ENCODE assay signal across 12 cellular contexts in genomic region chr1:16915627-16915973, GRCh38. TPM values are rescaled to one million over a fixed set of nuclear protein-coding genes. Genes with fewer than 3 reads are reported as not detected.
DNase-seq lines count a peak whose midpoint lies in the region; ATAC-seq and TF ChIP-seq lines count a peak whose summit lies in the region.
"Had no signal": no experiment of that assay in that cellular context is flagged by ENCODE, and none has a peak within 500 bp of the region (broad histone marks: within the 10 kb centered on the region; RNA-seq: fewer than 3 reads in every experiment).

No MANE protein-coding gene starts in this region.

- H3K27me3 Mint-ChIP-seq in activated B cell treated with CpG ODN at 0.5 μM for 24 hours, result no peaks in the 10 kb centered on the region

- ATAC-seq in activated B cell treated with CpG ODN at 0.5 μM for 24 hours (ENCODE audit: low read depth) (no peak), left lung (no peak)
- ATAC-seq: heart left ventricle had no signal

- CTCF ChIA-PET in activated B cell treated with CpG ODN at 0.5 μM for 24 hours (lab: Charles Lee), result interaction anchor here (0.8 kb wide), 1 partner anchor 45 kb away, joined by 3 read pairs; no protein-coding TSS in a partner anchor

- peak overlapping the region; percentile 84 for H3K4me3 Mint-ChIP-seq in activated B cell treated with CpG ODN at 0.5 μM for 24 hours

- no peak overlapping the region for H3K27ac ChIP-seq in left lung

- no peaks in the 10 kb centered on the region for H3K9me3 Mint-ChIP-seq in activated B cell treated with CpG ODN at 0.5 μM for 24 hours

- no peaks in the 10 kb centered on the region for H3K9me3 ChIP-seq in left lung
- H3K9me3 ChIP-seq: heart left ventricle, right atrium auricular region, transverse colon had no signal

- DNase-seq in CD1c-positive myeloid dendritic cell (ENCODE audit: extremely low spot score) (peak; percentile 12), GM10266 (ENCODE audit: extremely low spot score) (no peak), activated B cell treated with CpG ODN at 0.5 μM for 24 hours (no peak), left lung (peak; percentile 25 to 41), NCI-H146 (lab: John Stamatoyannopoulos, UW) (no peak), putamen (ENCODE audit: low spot score) (no peak), germinal center (ENCODE audit: low spot score) (no peak)
- DNase-seq in stimulated activated naive CD4-positive, alpha-beta T cell (lab: John Stamatoyannopoulos, UW), result no peak
- DNase-seq: NCI-H526 treated with DMSO at 0.1 percent for 48 hours, transverse colon had no signal

- H3K27me3 ChIP-seq in left lung, result peaks cover 0 to 11% of the 10 kb centered on the region in 2 donors
- H3K27me3 ChIP-seq: heart left ventricle, right atrium auricular region, transverse colon had no signal

- POLR2A ChIA-PET in activated B cell treated with CpG ODN at 0.5 μM for 24 hours (lab: Charles Lee), result no interaction called here

- no peak overlapping the region for H3K4me3 ChIP-seq in left lung

- intact Hi-C loops in activated B cell treated with CpG ODN at 0.5 μM for 24 hours (cut with micrococcal nuclease), result loop anchor here (2.0 kb wide), 1 partner anchor 137 kb away; no protein-coding TSS in a partner anchor
- intact Hi-C loops in left lung (cut with DNase I), result no loop called here

- H3K36me3 ChIP-seq in left lung, result no peaks in the 10 kb centered on the region
- H3K36me3 ChIP-seq: heart left ventricle, right atrium auricular region, transverse colon had no signal

- TF ChIP-seq CTCF in GM10266 (IDR thresholded peaks at IDR 0.05; ENCODE audit: control insufficient read depth, insufficient read depth, low read depth, missing control alignments), result peak; percentile 0
- TF ChIP-seq CTCF in activated B cell treated with CpG ODN at 0.5 μM for 24 hours (IDR thresholded peaks at IDR 0.05), result no peak
- no peak for TF ChIP-seq CTCF in left lung (IDR thresholded peaks at IDR 0.05)

- H3K4me1 ChIP-seq in left lung, result peaks cover 0 to 27% of the 10 kb centered on the region in 2 donors

- no peaks in the 10 kb centered on the region for H3K36me3 Mint-ChIP-seq in activated B cell treated with CpG ODN at 0.5 μM for 24 hours (ENCODE audit: low read depth)

- H3K27ac Mint-ChIP-seq in activated B cell treated with CpG ODN at 0.5 μM for 24 hours, result no peak overlapping the region

- peaks cover 28% of the 10 kb centered on the region for H3K4me1 Mint-ChIP-seq in activated B cell treated with CpG ODN at 0.5 μM for 24 hours

RNA-seq across cellular contexts. Expression of gene CROCC, which starts 6.1 kb away (rescaled TPM):
- total RNA-seq in activated B cell treated with CpG ODN at 0.5 μM for 24 hours, result 30.2 and 30.4 TPM in 2 replicates
- total RNA-seq in left lung, result 10 to 100 TPM; 19.1 to 19.7 TPM

RNA-seq across cellular contexts. Expression of gene RNU1-2, which starts 19.8 kb away (rescaled TPM):
- 3,526 and 4,195 TPM in 2 replicates for total RNA-seq in activated B cell treated with CpG ODN at 0.5 μM for 24 hours
- total RNA-seq in left lung, result 1,000 to 10,000 TPM; 2,748 to 3,444 TPM
- total RNA-seq: right atrium auricular region had no signal

Comparison
In these comparisons a context has a peak if more than half of its experiments do, and no peak if none do; other contexts are left out.
1. DNase-seq: peak in CD1c-positive myeloid dendritic cell (single experiment) and left lung (2 of 2); none in GM10266 (single experiment), activated B cell treated with CpG ODN at 0.5 μM for 24 hours (single experiment), stimulated activated naive CD4-positive, alpha-beta T cell (0 of 6), NCI-H146 (single experiment), putamen (single experiment) and germinal center (single experiment).